ENCODE assay signal across 26 cellular contexts in genomic region chr2:120963997-120964396, GRCh38.
DNase-seq lines count a peak whose midpoint lies in the region; ATAC-seq, FAIRE-seq and TF ChIP-seq lines count a peak whose summit lies in the region.
"Had no signal": no experiment of that assay in that cellular context is flagged by ENCODE, and none has a peak within 500 bp of the region (broad histone marks: within the 10 kb centered on the region; RNA-seq: fewer than 3 reads in every experiment).

No MANE protein-coding gene starts in this region.

- intact Hi-C loops in psoas muscle (cut with DNase I): no loop called here

- H3K23ac ChIP-seq in mesenchymal stem cell (ENCODE audit: low read length in 2 of 2): no peak overlapping the region

- no peak overlapping the region for H2BK15ac ChIP-seq in mesenchymal stem cell (ENCODE audit: low read depth, poor library complexity, severe bottlenecking)

- H3K27ac Mint-ChIP-seq in astrocyte (ENCODE audit: unreplicated experiment): no peak overlapping the region
- H3K27ac Mint-ChIP-seq: activated CD8-positive, alpha-beta memory T cell treated with anti-CD3 and anti-CD28 coated beads, Interleukin-2, amount 10 ng/mL, durations not matched to agents 7 days and 5 days; activated naive CD8-positive, alpha-beta T cell; activated T-helper 1 cell treated with anti-CD3 and anti-CD28 coated beads, Interleukin-12 subunit alpha, Interleukin-12 subunit beta, Interleukin-2, Interleukin-4 antibody, amounts not matched to agents 30 ng/mL and 10 ng/mL and 1 ng/mL, durations not matched to agents 14 hours and 24 hours and 36 hours had no signal

- no peaks in the 10 kb centered on the region for H3K9me3 Mint-ChIP-seq in astrocyte (ENCODE audit: unreplicated experiment)
- H3K9me3 Mint-ChIP-seq: activated T-helper 1 cell treated with anti-CD3 and anti-CD28 coated beads, Interleukin-12 subunit alpha, Interleukin-12 subunit beta, Interleukin-2, Interleukin-4 antibody, amounts not matched to agents 30 ng/mL and 10 ng/mL and 1 ng/mL, durations not matched to agents 14 hours and 24 hours and 36 hours had no signal

- WGBS in mesenchymal stem cell: 54% methylated on average over 4 of the region's 4 CpGs
- 58 to 78% (median 66%) methylated on average over 4 of the region's 4 CpGs for WGBS in psoas muscle, 3 donors

- H3K79me2 ChIP-seq in astrocyte (ENCODE audit: insufficient read depth, low read length): no peaks in the 10 kb centered on the region
- H3K79me2 ChIP-seq: hepatocyte had no signal

- H3K36me3 Mint-ChIP-seq in astrocyte (ENCODE audit: low read depth, unreplicated experiment): peaks cover 22% of the 10 kb centered on the region
- H3K36me3 Mint-ChIP-seq: activated CD8-positive, alpha-beta memory T cell treated with anti-CD3 and anti-CD28 coated beads, Interleukin-2, amount 10 ng/mL, durations not matched to agents 7 days and 5 days; activated naive CD8-positive, alpha-beta T cell had no signal

- no peak overlapping the region for H2BK5ac ChIP-seq in mesenchymal stem cell (ENCODE audit: low read depth, low read length, poor library complexity, severe bottlenecking)

- no peak overlapping the region for H3K9ac ChIP-seq in astrocyte (ENCODE audit: low read length)
- no peak overlapping the region for H3K9ac ChIP-seq in mesenchymal stem cell (ENCODE audit: low read length)

- H3K4me3 Mint-ChIP-seq in astrocyte (ENCODE audit: unreplicated experiment): peak overlapping the region; percentile 34
- H3K4me3 Mint-ChIP-seq: activated CD8-positive, alpha-beta memory T cell treated with anti-CD3 and anti-CD28 coated beads, Interleukin-2, amount 10 ng/mL, durations not matched to agents 7 days and 5 days; activated naive CD8-positive, alpha-beta T cell; activated T-helper 1 cell treated with anti-CD3 and anti-CD28 coated beads, Interleukin-12 subunit alpha, Interleukin-12 subunit beta, Interleukin-2, Interleukin-4 antibody, amounts not matched to agents 30 ng/mL and 10 ng/mL and 1 ng/mL, durations not matched to agents 14 hours and 24 hours and 36 hours had no signal

- H2BK120ac ChIP-seq in mesenchymal stem cell (ENCODE audit: low read depth, low read length): no peak overlapping the region

- peaks cover 6% of the 10 kb centered on the region for H3K79me1 ChIP-seq in mesenchymal stem cell (replicated peaks; ENCODE audit: low read length, poor library complexity, severe bottlenecking)

- H3K27me3 ChIP-seq in astrocyte (ENCODE audit: insufficient read depth, low read length) (no peaks in the 10 kb centered on the region), mesenchymal stem cell (ENCODE audit: control insufficient read depth in 1 of 2, insufficient read depth in 1 of 2, low read length in 2 of 2) (no peaks in the 10 kb centered on the region), psoas muscle (ENCODE audit: insufficient read depth in 3 of 3, low read length in 2 of 3) (no peaks in the 10 kb centered on the region)
- H3K27me3 ChIP-seq: BE2C, esophagus muscularis mucosa, hepatocyte, ovary had no signal

- no peak overlapping the region for H3K14ac ChIP-seq in mesenchymal stem cell (ENCODE audit: low read length in 2 of 2)

- no peak overlapping the region for H2BK12ac ChIP-seq in mesenchymal stem cell (ENCODE audit: low read length in 2 of 2)

- DNase-seq in EH (ENCODE audit: low read depth) (peak; percentile 50), HK-2 (ENCODE audit: unreplicated experiment) (peak; percentile 20), astrocyte (ENCODE audit: low read depth) (no peak), mesenchymal stem cell (peak; percentile 35), amniotic stem cell (lab: John Stamatoyannopoulos, UW) (no peak), AG08396 (ENCODE audit: low spot score) (no peak), foreskin melanocyte (no peak), psoas muscle (no peak)
- DNase-seq: activated CD4-positive, alpha-beta T cell treated with anti-CD3 and anti-CD28 coated beads for 4 hours; activated CD8-positive, alpha-beta memory T cell treated with anti-CD3 and anti-CD28 coated beads, Interleukin-2, amount 10 ng/mL, durations not matched to agents 7 days and 5 days; BE2C; effector CD8-positive, alpha-beta T cell; Kasumi-1; NCI-H2107; NCI-H524 treated with DMSO at 0.1 percent for 48 hours; ovary; Right ventricle myocardium superior; T-helper 1 cell had no signal

- H3K4ac ChIP-seq in mesenchymal stem cell (ENCODE audit: low read depth in 1 of 2, low read length in 2 of 2): no peak overlapping the region

- H4K91ac ChIP-seq in mesenchymal stem cell (ENCODE audit: low read length): no peak overlapping the region

- H3K4me2 ChIP-seq in astrocyte (ENCODE audit: low read length): no peak overlapping the region
- no peak overlapping the region for H3K4me2 ChIP-seq in mesenchymal stem cell (ENCODE audit: low read length, poor library complexity, severe bottlenecking)
- H3K4me2 ChIP-seq: hepatocyte had no signal

- no peak overlapping the region for H3K18ac ChIP-seq in mesenchymal stem cell (ENCODE audit: low read depth in 1 of 2, low read length in 2 of 2)

- no peak overlapping the region for H2AFZ ChIP-seq in astrocyte (ENCODE audit: low read depth, low read length)
- H2AFZ ChIP-seq in mesenchymal stem cell (ENCODE audit: low read depth, low read length): no peak overlapping the region
- H2AFZ ChIP-seq: hepatocyte had no signal

- no peak overlapping the region for H2AK5ac ChIP-seq in mesenchymal stem cell (ENCODE audit: low read length, severe bottlenecking)

- peaks cover 16% of the 10 kb centered on the region for H3K4me1 Mint-ChIP-seq in astrocyte (ENCODE audit: low read depth, unreplicated experiment)
- H3K4me1 Mint-ChIP-seq: activated CD8-positive, alpha-beta memory T cell treated with anti-CD3 and anti-CD28 coated beads, Interleukin-2, amount 10 ng/mL, durations not matched to agents 7 days and 5 days had no signal

- no peaks in the 10 kb centered on the region for H3K9me3 ChIP-seq in astrocyte (ENCODE audit: insufficient read depth, low read depth, low read length)
- H3K9me3 ChIP-seq in mesenchymal stem cell (ENCODE audit: control insufficient read depth, low read length): no peaks in the 10 kb centered on the region
- H3K9me3 ChIP-seq in psoas muscle: no peaks in the 10 kb centered on the region
- H3K9me3 ChIP-seq: BE2C, Caco-2, esophagus muscularis mucosa, ovary had no signal

- peaks cover 27% of the 10 kb centered on the region for H4K20me1 ChIP-seq in astrocyte (ENCODE audit: insufficient read depth, low read length)

- no peak for TF ChIP-seq CTCF in astrocyte (IDR thresholded peaks at IDR 0.05; ENCODE audit: insufficient read depth, low read depth, low read length)
- TF ChIP-seq CTCF in psoas muscle (IDR thresholded peaks at IDR 0.05): no peak

- ATAC-seq in psoas muscle: no peak
- ATAC-seq: activated CD8-positive, alpha-beta memory T cell treated with anti-CD3 and anti-CD28 coated beads, Interleukin-2, amount 10 ng/mL, durations not matched to agents 7 days and 5 days; right cardiac atrium had no signal

- no peak overlapping the region for H4K8ac ChIP-seq in mesenchymal stem cell (ENCODE audit: low read length)

- H3K4me3 ChIP-seq in astrocyte (ENCODE audit: insufficient read depth, low read depth, low read length) (no peak overlapping the region), mesenchymal stem cell (ENCODE audit: insufficient read depth in 1 of 2, low read depth in 1 of 2, low read length in 2 of 2) (no peak overlapping the region), psoas muscle (no peak overlapping the region)
- H3K4me3 ChIP-seq: esophagus muscularis mucosa, hepatocyte, ovary had no signal

- peaks cover 2% of the 10 kb centered on the region for H3K36me3 ChIP-seq in astrocyte (ENCODE audit: insufficient read depth, low read length)
- H3K36me3 ChIP-seq in mesenchymal stem cell (ENCODE audit: control insufficient read depth in 1 of 2, insufficient read depth in 2 of 2, low read depth in 1 of 2, low read length in 2 of 2): peaks cover 4 to 54% of the 10 kb centered on the region in 2 experiments
- no peaks in the 10 kb centered on the region for H3K36me3 ChIP-seq in psoas muscle (ENCODE audit: insufficient read depth in 1 of 2, low read depth in 1 of 2)
- H3K36me3 ChIP-seq: BE2C, ovary had no signal

- no peak for FAIRE-seq in astrocyte (lab: Jason Lieb, UNC)
- FAIRE-seq: GM18507, islet of Langerhans had no signal

- H3K27me3 Mint-ChIP-seq in astrocyte (ENCODE audit: low read depth, unreplicated experiment): no peaks in the 10 kb centered on the region
- H3K27me3 Mint-ChIP-seq: activated CD8-positive, alpha-beta memory T cell treated with anti-CD3 and anti-CD28 coated beads, Interleukin-2, amount 10 ng/mL, durations not matched to agents 7 days and 5 days; activated naive CD8-positive, alpha-beta T cell had no signal

- H3K4me1 ChIP-seq in astrocyte (ENCODE audit: insufficient read depth, low read length) (peaks cover 15% of the 10 kb centered on the region), mesenchymal stem cell (ENCODE audit: control insufficient read depth, insufficient read depth, low read depth, low read length) (peaks cover 13% of the 10 kb centered on the region), psoas muscle (no peaks in the 10 kb centered on the region)
- H3K4me1 ChIP-seq: BE2C, Caco-2 had no signal

- no peak overlapping the region for H3K27ac ChIP-seq in astrocyte (ENCODE audit: low read depth, low read length)
- no peak overlapping the region for H3K27ac ChIP-seq in mesenchymal stem cell (ENCODE audit: low read length, poor library complexity, severe bottlenecking)
- H3K27ac ChIP-seq in psoas muscle: no peak overlapping the region
- H3K27ac ChIP-seq: esophagus muscularis mucosa, hepatocyte, ovary had no signal

Comparison
In these comparisons a context has a peak if more than half of its experiments do, and no peak if none do; other contexts are left out.
1. DNase-seq: peak in EH (single experiment), HK-2 (single experiment) and mesenchymal stem cell (single experiment); none in astrocyte (single experiment), amniotic stem cell (single experiment), AG08396 (single experiment), foreskin melanocyte (single experiment) and psoas muscle (0 of 2).